1 cellular context compared by ENCODE assay signal in the genomic region with DNA sequence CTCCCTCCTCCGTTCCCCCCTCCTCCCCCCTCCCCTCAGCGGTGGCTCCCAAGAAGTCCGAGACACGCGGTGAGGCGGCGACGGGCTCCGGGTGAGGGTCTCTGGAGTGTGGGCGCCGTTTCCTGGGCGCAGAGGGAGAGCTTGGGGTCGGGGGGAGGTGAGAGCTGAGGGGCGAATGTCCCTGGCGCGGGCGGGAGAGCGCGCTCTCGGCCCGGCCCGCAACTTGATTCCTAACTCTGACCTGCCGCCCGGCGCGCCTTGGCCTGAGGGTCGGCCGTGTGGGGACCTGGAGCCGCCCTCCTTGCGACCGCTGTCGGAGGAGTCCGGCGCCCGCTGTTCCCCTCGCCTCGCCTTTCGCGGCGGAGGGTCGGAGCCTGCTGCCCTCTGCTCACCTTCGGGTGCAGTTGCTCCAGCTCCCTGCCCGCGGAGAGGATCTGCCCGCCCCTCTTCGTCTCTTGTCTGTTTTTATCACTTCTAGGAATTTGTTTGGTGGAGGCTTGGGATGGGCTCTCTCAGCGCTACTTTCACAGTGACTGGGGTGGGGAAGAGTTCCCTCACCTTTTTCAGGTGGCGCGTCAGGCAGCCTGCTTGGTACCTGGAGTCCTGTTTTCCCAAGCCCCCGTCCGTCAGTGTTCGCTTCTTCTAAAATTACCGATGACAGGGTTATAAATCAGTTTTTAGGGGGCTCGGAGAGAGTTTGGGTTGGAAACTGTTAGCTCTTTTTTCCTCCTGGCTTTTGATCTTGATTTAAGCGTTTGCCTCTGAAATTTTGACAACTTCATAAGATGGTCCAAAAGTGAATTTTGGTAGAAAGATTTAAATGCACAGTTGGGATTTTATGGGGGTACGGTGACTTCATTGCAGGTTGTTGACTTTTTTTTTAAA.
A peak's percentile ranks its signal among the peaks of the same experiment; 100 is the strongest.
TF ChIP-seq lines count a peak whose summit lies in the region.

No MANE protein-coding gene starts in this region.

TF ChIP-seq in HEK293, 187 proteins besides CTCF, POLR2A, EP300 and RAD21 (continued from another document and continues in another):
- TF ChIP-seq, protein P1, sequence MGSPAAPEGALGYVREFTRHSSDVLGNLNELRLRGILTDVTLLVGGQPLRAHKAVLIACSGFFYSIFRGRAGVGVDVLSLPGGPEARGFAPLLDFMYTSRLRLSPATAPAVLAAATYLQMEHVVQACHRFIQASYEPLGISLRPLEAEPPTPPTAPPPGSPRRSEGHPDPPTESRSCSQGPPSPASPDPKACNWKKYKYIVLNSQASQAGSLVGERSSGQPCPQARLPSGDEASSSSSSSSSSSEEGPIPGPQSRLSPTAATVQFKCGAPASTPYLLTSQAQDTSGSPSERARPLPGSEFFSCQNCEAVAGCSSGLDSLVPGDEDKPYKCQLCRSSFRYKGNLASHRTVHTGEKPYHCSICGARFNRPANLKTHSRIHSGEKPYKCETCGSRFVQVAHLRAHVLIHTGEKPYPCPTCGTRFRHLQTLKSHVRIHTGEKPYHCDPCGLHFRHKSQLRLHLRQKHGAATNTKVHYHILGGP (tag by site-specific recombination; IDR thresholded peaks at IDR 0.05): no peak; the same call in 1 of the 2 replicates
- TF ChIP-seq ZNF366 (tag by site-specific recombination; conservative IDR thresholded peaks at IDR 0.05): no peak
- no peak for TF ChIP-seq ZNF157 (tag by site-specific recombination; IDR thresholded peaks at IDR 0.05)
- TF ChIP-seq, protein P2, sequence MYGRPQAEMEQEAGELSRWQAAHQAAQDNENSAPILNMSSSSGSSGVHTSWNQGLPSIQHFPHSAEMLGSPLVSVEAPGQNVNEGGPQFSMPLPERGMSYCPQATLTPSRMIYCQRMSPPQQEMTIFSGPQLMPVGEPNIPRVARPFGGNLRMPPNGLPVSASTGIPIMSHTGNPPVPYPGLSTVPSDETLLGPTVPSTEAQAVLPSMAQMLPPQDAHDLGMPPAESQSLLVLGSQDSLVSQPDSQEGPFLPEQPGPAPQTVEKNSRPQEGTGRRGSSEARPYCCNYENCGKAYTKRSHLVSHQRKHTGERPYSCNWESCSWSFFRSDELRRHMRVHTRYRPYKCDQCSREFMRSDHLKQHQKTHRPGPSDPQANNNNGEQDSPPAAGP (tag by site-specific recombination; IDR thresholded peaks at IDR 0.05): peak; percentile 34; the same call in 1 of the 2 replicates
- TF ChIP-seq ZSCAN30 (tag by site-specific recombination; IDR thresholded peaks at IDR 0.05): 0 out of 2 replicates have a peak, but pooled peaks have one; percentile 30
- TF ChIP-seq ZNF146 (tag by site-specific recombination; IDR thresholded peaks at IDR 0.05): no peak
- TF ChIP-seq, protein P3, sequence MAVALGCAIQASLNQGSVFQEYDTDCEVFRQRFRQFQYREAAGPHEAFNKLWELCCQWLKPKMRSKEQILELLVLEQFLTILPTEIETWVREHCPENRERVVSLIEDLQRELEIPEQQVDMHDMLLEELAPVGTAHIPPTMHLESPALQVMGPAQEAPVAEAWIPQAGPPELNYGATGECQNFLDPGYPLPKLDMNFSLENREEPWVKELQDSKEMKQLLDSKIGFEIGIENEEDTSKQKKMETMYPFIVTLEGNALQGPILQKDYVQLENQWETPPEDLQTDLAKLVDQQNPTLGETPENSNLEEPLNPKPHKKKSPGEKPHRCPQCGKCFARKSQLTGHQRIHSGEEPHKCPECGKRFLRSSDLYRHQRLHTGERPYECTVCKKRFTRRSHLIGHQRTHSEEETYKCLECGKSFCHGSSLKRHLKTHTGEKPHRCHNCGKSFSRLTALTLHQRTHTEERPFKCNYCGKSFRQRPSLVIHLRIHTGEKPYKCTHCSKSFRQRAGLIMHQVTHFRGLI (tag by site-specific recombination; IDR thresholded peaks at IDR 0.05): peak; percentile 15; the same call in 1 of the 2 replicates
- no peak for TF ChIP-seq ZNF221 (tag by site-specific recombination; IDR thresholded peaks at IDR 0.05; ENCODE audit: borderline replicate concordance)
- TF ChIP-seq ZBTB20 (tag by site-specific recombination; IDR thresholded peaks at IDR 0.05): no peak
- TF ChIP-seq, protein P4, sequence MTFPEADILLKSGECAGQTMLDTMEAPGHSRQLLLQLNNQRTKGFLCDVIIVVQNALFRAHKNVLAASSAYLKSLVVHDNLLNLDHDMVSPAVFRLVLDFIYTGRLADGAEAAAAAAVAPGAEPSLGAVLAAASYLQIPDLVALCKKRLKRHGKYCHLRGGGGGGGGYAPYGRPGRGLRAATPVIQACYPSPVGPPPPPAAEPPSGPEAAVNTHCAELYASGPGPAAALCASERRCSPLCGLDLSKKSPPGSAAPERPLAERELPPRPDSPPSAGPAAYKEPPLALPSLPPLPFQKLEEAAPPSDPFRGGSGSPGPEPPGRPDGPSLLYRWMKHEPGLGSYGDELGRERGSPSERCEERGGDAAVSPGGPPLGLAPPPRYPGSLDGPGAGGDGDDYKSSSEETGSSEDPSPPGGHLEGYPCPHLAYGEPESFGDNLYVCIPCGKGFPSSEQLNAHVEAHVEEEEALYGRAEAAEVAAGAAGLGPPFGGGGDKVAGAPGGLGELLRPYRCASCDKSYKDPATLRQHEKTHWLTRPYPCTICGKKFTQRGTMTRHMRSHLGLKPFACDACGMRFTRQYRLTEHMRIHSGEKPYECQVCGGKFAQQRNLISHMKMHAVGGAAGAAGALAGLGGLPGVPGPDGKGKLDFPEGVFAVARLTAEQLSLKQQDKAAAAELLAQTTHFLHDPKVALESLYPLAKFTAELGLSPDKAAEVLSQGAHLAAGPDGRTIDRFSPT (tag by site-specific recombination; IDR thresholded peaks at IDR 0.05): no peak
- no peak for TF ChIP-seq ZNF37A (tag by site-specific recombination; IDR thresholded peaks at IDR 0.05)
- no peak for TF ChIP-seq ZNF169 (tag by site-specific recombination; IDR thresholded peaks at IDR 0.05)
- TF ChIP-seq ZNF121 (tag by site-specific recombination; IDR thresholded peaks at IDR 0.05): no peak
- no peak for TF ChIP-seq ZNF223 (tag by site-specific recombination; IDR thresholded peaks at IDR 0.05)
- TF ChIP-seq ZNF132 (tag by site-specific recombination; IDR thresholded peaks at IDR 0.05; ENCODE audit: borderline replicate concordance): no peak
- TF ChIP-seq ZNF624 (tag by site-specific recombination; IDR thresholded peaks at IDR 0.05): no peak
- TF ChIP-seq, protein P5, sequence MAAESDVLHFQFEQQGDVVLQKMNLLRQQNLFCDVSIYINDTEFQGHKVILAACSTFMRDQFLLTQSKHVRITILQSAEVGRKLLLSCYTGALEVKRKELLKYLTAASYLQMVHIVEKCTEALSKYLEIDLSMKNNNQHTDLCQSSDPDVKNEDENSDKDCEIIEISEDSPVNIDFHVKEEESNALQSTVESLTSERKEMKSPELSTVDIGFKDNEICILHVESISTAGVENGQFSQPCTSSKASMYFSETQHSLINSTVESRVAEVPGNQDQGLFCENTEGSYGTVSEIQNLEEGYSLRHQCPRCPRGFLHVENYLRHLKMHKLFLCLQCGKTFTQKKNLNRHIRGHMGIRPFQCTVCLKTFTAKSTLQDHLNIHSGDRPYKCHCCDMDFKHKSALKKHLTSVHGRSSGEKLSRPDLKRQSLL (tag by site-specific recombination; IDR thresholded peaks at IDR 0.05): peak; percentile 48; the same call in 1 of the 2 replicates
- TF ChIP-seq ZBTB7A (tag by site-specific recombination; IDR thresholded peaks at IDR 0.05; ENCODE audit: low read depth): peak; percentile 69; the same call in 1 of the 2 replicates
- no peak for TF ChIP-seq ZNF184 (tag by site-specific recombination; IDR thresholded peaks at IDR 0.05)
- no peak for TF ChIP-seq ZNF274 (IDR thresholded peaks at IDR 0.05; ENCODE audit: low read length)
- no peak for TF ChIP-seq ZNF274 (tag by site-specific recombination; IDR thresholded peaks at IDR 0.05; ENCODE audit: borderline replicate concordance)
- TF ChIP-seq, protein P6, sequence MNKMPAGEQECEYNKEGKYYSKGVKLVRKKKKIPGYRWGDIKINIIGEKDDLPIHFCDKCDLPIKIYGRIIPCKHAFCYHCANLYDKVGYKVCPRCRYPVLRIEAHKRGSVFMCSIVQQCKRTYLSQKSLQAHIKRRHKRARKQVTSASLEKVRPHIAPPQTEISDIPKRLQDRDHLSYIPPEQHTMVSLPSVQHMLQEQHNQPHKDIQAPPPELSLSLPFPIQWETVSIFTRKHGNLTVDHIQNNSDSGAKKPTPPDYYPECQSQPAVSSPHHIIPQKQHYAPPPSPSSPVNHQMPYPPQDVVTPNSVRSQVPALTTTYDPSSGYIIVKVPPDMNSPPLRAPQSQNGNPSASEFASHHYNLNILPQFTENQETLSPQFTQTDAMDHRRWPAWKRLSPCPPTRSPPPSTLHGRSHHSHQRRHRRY (tag by site-specific recombination; IDR thresholded peaks at IDR 0.05): no peak
- no peak for TF ChIP-seq ZNF202 (tag by site-specific recombination; IDR thresholded peaks at IDR 0.05; ENCODE audit: borderline replicate concordance)
- TF ChIP-seq, protein P7, sequence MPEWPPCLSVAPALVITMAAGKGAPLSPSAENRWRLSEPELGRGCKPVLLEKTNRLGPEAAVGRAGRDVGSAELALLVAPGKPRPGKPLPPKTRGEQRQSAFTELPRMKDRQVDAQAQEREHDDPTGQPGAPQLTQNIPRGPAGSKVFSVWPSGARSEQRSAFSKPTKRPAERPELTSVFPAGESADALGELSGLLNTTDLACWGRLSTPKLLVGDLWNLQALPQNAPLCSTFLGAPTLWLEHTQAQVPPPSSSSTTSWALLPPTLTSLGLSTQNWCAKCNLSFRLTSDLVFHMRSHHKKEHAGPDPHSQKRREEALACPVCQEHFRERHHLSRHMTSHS (tag by site-specific recombination; IDR thresholded peaks at IDR 0.05): no peak
- no peak for TF ChIP-seq RBAK (tag by site-specific recombination; IDR thresholded peaks at IDR 0.05)
- TF ChIP-seq SP3 (tag by site-specific recombination; IDR thresholded peaks at IDR 0.05): no peak
- no peak for TF ChIP-seq ZNF521 (tag by site-specific recombination; IDR thresholded peaks at IDR 0.05)
- TF ChIP-seq BCL11A (tag by site-specific recombination; IDR thresholded peaks at IDR 0.05; ENCODE audit: low read depth): 0 out of 2 replicates have a peak, but pooled peaks have one; percentile 38
- TF ChIP-seq ZEB2 (tag by site-specific recombination; IDR thresholded peaks at IDR 0.05): no peak; the same call in 1 of the 2 replicates
- TF ChIP-seq ZNF19 (tag by site-specific recombination; IDR thresholded peaks at IDR 0.05; ENCODE audit: low read depth): no peak
- TF ChIP-seq, protein P8, sequence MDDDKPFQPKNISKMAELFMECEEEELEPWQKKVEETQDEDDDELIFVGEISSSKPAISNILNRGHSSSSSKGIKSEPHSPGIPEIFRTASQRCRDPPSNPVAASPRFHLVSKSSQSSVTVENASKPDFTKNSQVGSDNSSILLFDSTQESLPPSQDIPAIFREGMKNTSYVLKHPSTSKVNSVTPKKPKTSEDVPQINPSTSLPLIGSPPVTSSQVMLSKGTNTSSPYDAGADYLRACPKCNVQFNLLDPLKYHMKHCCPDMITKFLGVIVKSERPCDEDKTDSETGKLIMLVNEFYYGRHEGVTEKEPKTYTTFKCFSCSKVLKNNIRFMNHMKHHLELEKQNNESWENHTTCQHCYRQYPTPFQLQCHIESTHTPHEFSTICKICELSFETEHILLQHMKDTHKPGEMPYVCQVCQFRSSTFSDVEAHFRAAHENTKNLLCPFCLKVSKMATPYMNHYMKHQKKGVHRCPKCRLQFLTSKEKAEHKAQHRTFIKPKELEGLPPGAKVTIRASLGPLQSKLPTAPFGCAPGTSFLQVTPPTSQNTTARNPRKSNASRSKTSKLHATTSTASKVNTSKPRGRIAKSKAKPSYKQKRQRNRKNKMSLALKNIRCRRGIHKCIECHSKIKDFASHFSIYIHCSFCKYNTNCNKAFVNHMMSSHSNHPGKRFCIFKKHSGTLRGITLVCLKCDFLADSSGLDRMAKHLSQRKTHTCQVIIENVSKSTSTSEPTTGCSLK (tag by site-specific recombination; IDR thresholded peaks at IDR 0.05): no peak
- TF ChIP-seq BCL11B (tag by site-specific recombination; IDR thresholded peaks at IDR 0.05; ENCODE audit: low read depth): no peak; the same call in 1 of the 2 replicates
- TF ChIP-seq, protein P9, sequence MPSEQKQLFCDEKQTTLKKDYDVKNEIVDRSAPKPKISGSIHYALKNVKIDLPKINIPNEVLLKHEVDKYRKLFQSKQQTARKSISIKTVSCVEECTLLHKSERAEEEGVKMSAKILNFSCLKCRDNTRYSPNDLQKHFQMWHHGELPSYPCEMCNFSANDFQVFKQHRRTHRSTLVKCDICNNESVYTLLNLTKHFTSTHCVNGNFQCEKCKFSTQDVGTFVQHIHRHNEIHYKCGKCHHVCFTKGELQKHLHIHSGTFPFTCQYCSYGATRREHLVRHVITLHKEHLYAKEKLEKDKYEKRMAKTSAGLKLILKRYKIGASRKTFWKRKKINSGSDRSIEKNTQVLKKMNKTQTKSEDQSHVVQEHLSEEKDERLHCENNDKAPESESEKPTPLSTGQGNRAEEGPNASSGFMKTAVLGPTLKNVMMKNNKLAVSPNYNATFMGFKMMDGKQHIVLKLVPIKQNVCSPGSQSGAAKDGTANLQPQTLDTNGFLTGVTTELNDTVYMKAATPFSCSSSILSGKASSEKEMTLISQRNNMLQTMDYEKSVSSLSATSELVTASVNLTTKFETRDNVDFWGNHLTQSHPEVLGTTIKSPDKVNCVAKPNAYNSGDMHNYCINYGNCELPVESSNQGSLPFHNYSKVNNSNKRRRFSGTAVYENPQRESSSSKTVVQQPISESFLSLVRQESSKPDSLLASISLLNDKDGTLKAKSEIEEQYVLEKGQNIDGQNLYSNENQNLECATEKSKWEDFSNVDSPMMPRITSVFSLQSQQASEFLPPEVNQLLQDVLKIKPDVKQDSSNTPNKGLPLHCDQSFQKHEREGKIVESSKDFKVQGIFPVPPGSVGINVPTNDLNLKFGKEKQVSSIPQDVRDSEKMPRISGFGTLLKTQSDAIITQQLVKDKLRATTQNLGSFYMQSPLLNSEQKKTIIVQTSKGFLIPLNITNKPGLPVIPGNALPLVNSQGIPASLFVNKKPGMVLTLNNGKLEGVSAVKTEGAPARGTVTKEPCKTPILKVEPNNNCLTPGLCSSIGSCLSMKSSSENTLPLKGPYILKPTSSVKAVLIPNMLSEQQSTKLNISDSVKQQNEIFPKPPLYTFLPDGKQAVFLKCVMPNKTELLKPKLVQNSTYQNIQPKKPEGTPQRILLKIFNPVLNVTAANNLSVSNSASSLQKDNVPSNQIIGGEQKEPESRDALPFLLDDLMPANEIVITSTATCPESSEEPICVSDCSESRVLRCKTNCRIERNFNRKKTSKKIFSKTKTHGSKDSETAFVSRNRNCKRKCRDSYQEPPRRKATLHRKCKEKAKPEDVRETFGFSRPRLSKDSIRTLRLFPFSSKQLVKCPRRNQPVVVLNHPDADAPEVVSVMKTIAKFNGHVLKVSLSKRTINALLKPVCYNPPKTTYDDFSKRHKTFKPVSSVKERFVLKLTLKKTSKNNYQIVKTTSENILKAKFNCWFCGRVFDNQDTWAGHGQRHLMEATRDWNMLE (tag by site-specific recombination; conservative IDR thresholded peaks at IDR 0.05; ENCODE audit: low read depth): no peak
- TF ChIP-seq MYNN (tag by site-specific recombination; IDR thresholded peaks at IDR 0.05; ENCODE audit: borderline replicate concordance): no peak
- TF ChIP-seq ZNF174 (tag by site-specific recombination; IDR thresholded peaks at IDR 0.05): no peak
- TF ChIP-seq ZNF2 (tag by site-specific recombination; IDR thresholded peaks at IDR 0.05): no peak
- peak; percentile 97 for TF ChIP-seq ZNF335 (tag by site-specific recombination; conservative IDR thresholded peaks at IDR 0.05)
- no peak for TF ChIP-seq FEZF1 (tag by site-specific recombination; IDR thresholded peaks at IDR 0.05)
- TF ChIP-seq ZNF416 (tag by site-specific recombination; IDR thresholded peaks at IDR 0.05): no peak
- TF ChIP-seq, protein P10, sequence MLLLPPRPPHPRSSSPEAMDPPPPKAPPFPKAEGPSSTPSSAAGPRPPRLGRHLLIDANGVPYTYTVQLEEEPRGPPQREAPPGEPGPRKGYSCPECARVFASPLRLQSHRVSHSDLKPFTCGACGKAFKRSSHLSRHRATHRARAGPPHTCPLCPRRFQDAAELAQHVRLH (tag by site-specific recombination; IDR thresholded peaks at IDR 0.05): no peak
- no peak for TF ChIP-seq ZNF548 (tag by site-specific recombination; IDR thresholded peaks at IDR 0.05)
